ENCODE assay signal across 8 cellular contexts in genomic region chr20:62303327-62304226, GRCh38. TPM values are rescaled to one million over a fixed set of nuclear protein-coding genes. Genes with fewer than 3 reads are reported as not detected.
DNase-seq lines count a peak whose midpoint lies in the region; ATAC-seq, FAIRE-seq and TF ChIP-seq lines count a peak whose summit lies in the region.

No MANE protein-coding gene starts in this region.

- H3K9me1 ChIP-seq in K562 (ENCODE audit: control insufficient read depth, insufficient read depth, low read length) = peaks cover 5% of the 10 kb centered on the region

- CTCF ChIA-PET in K562 (lab: Yijun Ruan, JAX; ENCODE audit: low intra/inter-chr PET ratio) = interaction anchor here (1.5 to 2.3 kb wide), 2 partner anchors 79 to 83 kb away, joined by 7 to 14 read pairs; partner anchors contain the start of gene RPS21

- H3K4me3 ChIP-seq in ACC112 (ENCODE audit: low read depth, low read length) (peak overlapping the region; percentile 100), K562 (peak overlapping the region; percentile 71), subcutaneous abdominal adipose tissue (ENCODE audit: low read depth in 1 of 5, low read length in 5 of 5) (peak overlapping the region; percentile 88 to 91 (median 90))

- peaks cover 5% of the 10 kb centered on the region; the same call in 1 of the 2 replicates for H3K36me3 ChIP-seq in ACC112 (ENCODE audit: insufficient read depth, low read length)
- H3K36me3 ChIP-seq in K562 (ENCODE audit: control insufficient read depth, insufficient read depth, low read length) = peaks cover 52% of the 10 kb centered on the region
- peaks cover 0 to 45% (median 42%) of the 10 kb centered on the region in 5 donors for H3K36me3 ChIP-seq in subcutaneous abdominal adipose tissue (ENCODE audit: control insufficient read depth in 5 of 5, insufficient read depth in 5 of 5, low read length in 5 of 5)

- TF ChIP-seq RAD21 in K562 (CRISPR knock-in tag; conservative IDR thresholded peaks at IDR 0.05 in 1 of 2, IDR thresholded peaks at IDR 0.05 in 1 of 2) = no peak

- H2AFZ ChIP-seq in ACC112 (ENCODE audit: low read length, unreplicated experiment) = no peak overlapping the region
- no peak overlapping the region for H2AFZ ChIP-seq in K562 (ENCODE audit: low read depth, low read length)

- peak overlapping the region; percentile 56 for H3K27ac ChIP-seq in ACC112 (ENCODE audit: low read depth, low read length)
- H3K27ac ChIP-seq in K562 (ENCODE audit: extremely low read depth, low read depth, low read length) = peak overlapping the region; percentile 93
- peak overlapping the region; percentile 100 for H3K27ac ChIP-seq in subcutaneous abdominal adipose tissue (ENCODE audit: low read depth, low read length)

- POLR2A ChIA-PET in K562 (lab: Yijun Ruan, JAX) = interaction anchor here (1.2 to 1.5 kb wide), 3 partner anchors 20 to 83 kb away, joined by 3 to 7 read pairs (median 6); partner anchors contain the start of gene RPS21

- peak overlapping the region; percentile 89 for H3K4me2 ChIP-seq in K562 (ENCODE audit: insufficient read depth, low read length)

- peak; percentile 69 for FAIRE-seq in K562 (lab: Jason Lieb, UNC)

- intact Hi-C loops in K562 (cut with micrococcal nuclease) = loop anchor here (2.0 to 10.0 kb wide), 4 partner anchors 64 to 319 kb away; partner anchors contain the start of genes LAMA5 and OSBPL2
- intact Hi-C loops in posterior cingulate gyrus (cut with DNase I) = loop anchor here (5.0 kb wide), 1 partner anchor 64 kb away; the partner anchor contains the start of gene LAMA5

- DNase-seq in M059J (ENCODE audit: low read depth) (peak; percentile 43), K562 (ENCODE audit: extremely low read depth in 1 of 4, low spot score in 3 of 4) (peak in 2 of 4 experiments; percentile 40 to 50), kidney tubule cell (ENCODE audit: low spot score) (peak; percentile 50), posterior cingulate gyrus (no peak), NCI-H2107 treated with DMSO at 0.1 percent for 48 hours (lab: John Stamatoyannopoulos, UW; ENCODE audit: unreplicated experiment) (no peak)

- H3K9ac ChIP-seq in K562 (ENCODE audit: insufficient read depth in 1 of 2, low read depth in 2 of 2, low read length in 2 of 2) = peak overlapping the region; percentile 86 to 98
- H3K9ac ChIP-seq in subcutaneous abdominal adipose tissue (ENCODE audit: low read length in 5 of 5) = peak overlapping the region; percentile 84 to 98 (median 89)

- no peaks in the 10 kb centered on the region for H3K9me3 ChIP-seq in K562 (replicated peaks; ENCODE audit: control insufficient read depth, insufficient read depth, low read depth, low read length)
- no peaks in the 10 kb centered on the region for H3K9me3 ChIP-seq in subcutaneous abdominal adipose tissue (ENCODE audit: control insufficient read depth in 5 of 5, low read length in 5 of 5)

- TF ChIP-seq POLR2A in K562 (conservative IDR thresholded peaks at IDR 0.05) = no peak

- H3K27me3 ChIP-seq in ACC112 (ENCODE audit: insufficient read depth, low read length) (no peaks in the 10 kb centered on the region), K562 (ENCODE audit: control insufficient read depth in 2 of 2, insufficient read depth in 2 of 2, low read length in 2 of 2) (no peaks in the 10 kb centered on the region), subcutaneous abdominal adipose tissue (ENCODE audit: control insufficient read depth in 5 of 5, insufficient read depth in 4 of 5, low read length in 5 of 5) (no peaks in the 10 kb centered on the region)

- WGBS in K562 (ENCODE audit: insufficient coverage, low coverage, missing lambda C conversion rate) = 2% methylated on average over 57 of the region's 67 CpGs

- peaks cover 39% of the 10 kb centered on the region for H3K79me2 ChIP-seq in ACC112 (ENCODE audit: control insufficient read depth, insufficient read depth, low read length, unreplicated experiment)
- H3K79me2 ChIP-seq in K562 (ENCODE audit: control insufficient read depth, insufficient read depth, low read length) = peaks cover 37% of the 10 kb centered on the region

- ATAC-seq in GM18520 (IDR thresholded peaks at IDR 0.05; ENCODE audit: unreplicated experiment) = peak; percentile 1
- peak; percentile 5 for ATAC-seq in K562

- BruUV-seq in K562 (replicated peaks; lab: Mats Ljungman, UMichigan) = no TSS peak

- H4K20me1 ChIP-seq in K562 (replicated peaks; ENCODE audit: control insufficient read depth, insufficient read depth, low read length) = peaks cover 20% of the 10 kb centered on the region

- H3K4me1 ChIP-seq in ACC112 (ENCODE audit: control insufficient read depth, insufficient read depth, low read length, unreplicated experiment) = peaks cover 18% of the 10 kb centered on the region
- peaks cover 14 to 62% of the 10 kb centered on the region in 2 experiments for H3K4me1 ChIP-seq in K562 (replicated peaks in 1 of 2; ENCODE audit: control insufficient read depth in 2 of 2, insufficient read depth in 2 of 2, low read length in 2 of 2)
- H3K4me1 ChIP-seq in subcutaneous abdominal adipose tissue (ENCODE audit: control insufficient read depth in 5 of 5, insufficient read depth in 5 of 5, low read length in 5 of 5) = peaks cover 6 to 31% (median 28%) of the 10 kb centered on the region in 5 donors

- TF ChIP-seq EP300 in K562 (IDR thresholded peaks at IDR 0.05; ENCODE audit: low read length) = no peak

- in situ Hi-C loops in K562 (cut with MboI) = loop anchor here (10.0 kb wide), 2 partner anchors 191 to 311 kb away; no protein-coding TSS in a partner anchor

- TF ChIP-seq CTCF in K562 (IDR thresholded peaks at IDR 0.05 in 2 of 3, conservative IDR thresholded peaks at IDR 0.05 in 1 of 3; ENCODE audit: insufficient read depth in 2 of 3, low read depth in 1 of 3, low read length in 3 of 3) = no peak

TF ChIP-seq in K562, 482 proteins besides CTCF, POLR2A, EP300 and RAD21 (continues in another document):
- TF ChIP-seq SFPQ (IDR thresholded peaks at IDR 0.05; ENCODE audit: low read depth, low read length) (no peak), NR2C2 (CRISPR knock-in tag; IDR thresholded peaks at IDR 0.05) (peak; percentile 14; the same call in 1 of the 2 replicates), NR2C2 (tag; IDR thresholded peaks at IDR 0.05) (no peak), SIN3A (IDR thresholded peaks at IDR 0.05; ENCODE audit: borderline replicate concordance in 2 of 2, control insufficient read depth in 1 of 2, low read depth in 2 of 2, low read length in 2 of 2) (peak; percentile 63 to 70; a peak in 2 of 4 replicates), CREB1 (IDR thresholded peaks at IDR 0.05) (peak; percentile 60; the same call in 1 of the 2 replicates), CREB1 (CRISPR knock-in tag; IDR thresholded peaks at IDR 0.05) (peak; percentile 59), FOXK1 (CRISPR knock-in tag; IDR thresholded peaks at IDR 0.05; ENCODE audit: borderline replicate concordance) (no peak), FOXP1 (CRISPR knock-in tag; IDR thresholded peaks at IDR 0.05) (0 out of 2 replicates have a peak, but pooled peaks have one; percentile 39), RB1 (IDR thresholded peaks at IDR 0.05; ENCODE audit: low read depth) (peak; percentile 18; the same call in 1 of the 2 replicates), RBBP5 (IDR thresholded peaks at IDR 0.05; ENCODE audit: borderline replicate concordance, insufficient read depth, low read length, poor library complexity, severe bottlenecking) (peak; percentile 60)
- TF ChIP-seq, protein P1, sequence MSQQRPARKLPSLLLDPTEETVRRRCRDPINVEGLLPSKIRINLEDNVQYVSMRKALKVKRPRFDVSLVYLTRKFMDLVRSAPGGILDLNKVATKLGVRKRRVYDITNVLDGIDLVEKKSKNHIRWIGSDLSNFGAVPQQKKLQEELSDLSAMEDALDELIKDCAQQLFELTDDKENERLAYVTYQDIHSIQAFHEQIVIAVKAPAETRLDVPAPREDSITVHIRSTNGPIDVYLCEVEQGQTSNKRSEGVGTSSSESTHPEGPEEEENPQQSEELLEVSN (IDR thresholded peaks at IDR 0.05; ENCODE audit: borderline replicate concordance in 1 of 2, extremely low read depth in 1 of 2, insufficient read depth in 1 of 2, insufficient read length in 1 of 2, low read depth in 1 of 2, low read length in 1 of 2, poor library complexity in 1 of 2, severe bottlenecking in 1 of 2) = peak in 1 of 2 experiments; percentile 8

RNA-seq across cellular contexts. Expression of gene ADRM1, which starts 0.8 kb away (rescaled TPM):
- 235 and 272 TPM in 2 replicates for total RNA-seq in M059J (2014; rRNA removed; shearing (Covaris generic))
- 21.6 and 87.3 TPM in 2 replicates for total RNA-seq in K562 (2011; cell fraction: chromatin; rRNA removed; ENCODE audit: low replicate concordance)
- total RNA-seq in K562 (2011; cell fraction: nucleolus; rRNA removed) = 87.6 and 87.7 TPM in 2 replicates
- total RNA-seq in K562 (2011; cell fraction: nucleoplasm; rRNA removed) = 41.0 and 41.6 TPM in 2 replicates
- total RNA-seq in K562 (2014; rRNA removed) (223 and 261 TPM in 2 replicates), K562 (2014; rRNA removed; fragmentation: Illumina TruSeq; extraction: Trizol) (22.5 and 32.1 TPM in 2 replicates), K562 (2015; rRNA removed; fragmentation: Illumina TruSeq; extraction: Trizol) (125 and 136 TPM in 2 replicates), K562 (2021) (159 and 160 TPM in 2 replicates)
- polyA plus RNA-seq in K562 (2011; rRNA removed) (57.6 and 67.4 TPM in 2 replicates), K562 (2014; fragmentation: Illumina TruSeq; extraction: Trizol) (49.3 and 107 TPM in 2 replicates), K562 (2014; fragmentation: Nextera tagmentation; extraction: Ambion mirVana) (10 to 100 TPM in 1 of 2 experiments, 1 to 10 TPM in 1; 5.0 to 21.6 TPM), K562 (2014; rRNA removed) (192 and 201 TPM in 2 replicates)
- polyA plus RNA-seq in K562 (2011; cell fraction: cytosol; rRNA removed) = 69.2 and 237 TPM in 2 replicates
- 65.6 and 116 TPM in 2 replicates for polyA plus RNA-seq in K562 (2011; cell fraction: nucleus; rRNA removed)
- 109 and 153 TPM in 2 replicates for polyA plus RNA-seq in K562 (2012)
- polyA minus RNA-seq in K562 (2011; rRNA and poly(A)+ RNA removed) = 16.1 and 32.6 TPM in 2 replicates
- polyA minus RNA-seq in K562 (2011; cell fraction: cytosol; rRNA and poly(A)+ RNA removed) = 51.8 and 55.0 TPM in 2 replicates
- 42.8 and 44.0 TPM in 2 replicates for polyA minus RNA-seq in K562 (2011; cell fraction: nucleus; rRNA and poly(A)+ RNA removed)

Comparison
In these comparisons a context has a peak if more than half of its experiments do, and no peak if none do; other contexts are left out.
1. DNase-seq: peak in M059J (single experiment) and kidney tubule cell (single experiment); none in posterior cingulate gyrus (0 of 10) and NCI-H2107 treated with DMSO at 0.1 percent for 48 hours (single experiment).
2. Peak in every context shown above with its lines, with median percentiles within 50 percentile points of each other: H3K27ac ChIP-seq and H3K4me3 ChIP-seq.